1 cellular context compared by ENCODE assay signal in the genomic region with DNA sequence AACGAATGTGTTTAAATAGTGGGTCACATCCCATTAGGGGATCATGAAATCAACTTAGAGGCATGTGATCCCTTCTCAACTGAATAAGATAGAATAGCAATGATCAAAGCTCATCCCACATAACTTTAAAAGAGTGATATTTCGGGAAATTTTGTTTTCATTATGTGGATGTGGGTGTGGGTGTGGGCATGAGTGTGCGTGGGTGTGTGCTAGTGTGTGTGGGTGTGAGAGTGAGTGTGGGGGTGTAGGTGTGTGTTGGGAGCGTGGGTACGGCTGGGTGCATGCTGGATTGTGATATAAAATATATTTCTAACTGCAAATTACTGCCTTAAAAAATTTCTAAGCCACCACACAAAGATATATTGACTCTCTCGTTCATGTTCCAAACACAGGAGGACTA.
TF ChIP-seq lines count a peak whose summit lies in the region.

No MANE protein-coding gene starts in this region.

TF ChIP-seq in IMR-90, 13 proteins besides CTCF, POLR2A, EP300 and RAD21:
- no peak for TF ChIP-seq NFE2L2 (IDR thresholded peaks at IDR 0.05; ENCODE audit: low read depth, low read length)
- TF ChIP-seq FOS (IDR thresholded peaks at IDR 0.05; ENCODE audit: low read depth, low read length) = no peak
- no peak for TF ChIP-seq SMC3 (IDR thresholded peaks at IDR 0.05; ENCODE audit: low read depth, low read length)
- no peak for TF ChIP-seq MXI1 (IDR thresholded peaks at IDR 0.05; ENCODE audit: borderline replicate concordance, low read depth, low read length)
- TF ChIP-seq RFX5 (IDR thresholded peaks at IDR 0.05; ENCODE audit: low read depth, low read length) = no peak
- no peak for TF ChIP-seq USF2 (IDR thresholded peaks at IDR 0.05; ENCODE audit: low read depth, low read length)
- TF ChIP-seq CHD1 (IDR thresholded peaks at IDR 0.05; ENCODE audit: low read depth, low read length) = no peak
- no peak for TF ChIP-seq MAZ (IDR thresholded peaks at IDR 0.05; ENCODE audit: borderline replicate concordance, low read depth, low read length)
- TF ChIP-seq RCOR1 (IDR thresholded peaks at IDR 0.05; ENCODE audit: insufficient replicate concordance, low read length) = no peak
- no peak for TF ChIP-seq BHLHE40 (IDR thresholded peaks at IDR 0.05; ENCODE audit: low read depth, low read length)
- no peak for TF ChIP-seq CEBPB (IDR thresholded peaks at IDR 0.05; ENCODE audit: low read depth, low read length)
- TF ChIP-seq MAFK (IDR thresholded peaks at IDR 0.05; ENCODE audit: low read depth, low read length) = no peak
- TF ChIP-seq, protein P1, sequence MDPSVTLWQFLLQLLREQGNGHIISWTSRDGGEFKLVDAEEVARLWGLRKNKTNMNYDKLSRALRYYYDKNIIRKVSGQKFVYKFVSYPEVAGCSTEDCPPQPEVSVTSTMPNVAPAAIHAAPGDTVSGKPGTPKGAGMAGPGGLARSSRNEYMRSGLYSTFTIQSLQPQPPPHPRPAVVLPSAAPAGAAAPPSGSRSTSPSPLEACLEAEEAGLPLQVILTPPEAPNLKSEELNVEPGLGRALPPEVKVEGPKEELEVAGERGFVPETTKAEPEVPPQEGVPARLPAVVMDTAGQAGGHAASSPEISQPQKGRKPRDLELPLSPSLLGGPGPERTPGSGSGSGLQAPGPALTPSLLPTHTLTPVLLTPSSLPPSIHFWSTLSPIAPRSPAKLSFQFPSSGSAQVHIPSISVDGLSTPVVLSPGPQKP (IDR thresholded peaks at IDR 0.05; ENCODE audit: borderline replicate concordance, low read depth, low read length) = no peak
TF ChIP-seq in IMR-90: peak in this region for 0.
